In the genomic region with DNA sequence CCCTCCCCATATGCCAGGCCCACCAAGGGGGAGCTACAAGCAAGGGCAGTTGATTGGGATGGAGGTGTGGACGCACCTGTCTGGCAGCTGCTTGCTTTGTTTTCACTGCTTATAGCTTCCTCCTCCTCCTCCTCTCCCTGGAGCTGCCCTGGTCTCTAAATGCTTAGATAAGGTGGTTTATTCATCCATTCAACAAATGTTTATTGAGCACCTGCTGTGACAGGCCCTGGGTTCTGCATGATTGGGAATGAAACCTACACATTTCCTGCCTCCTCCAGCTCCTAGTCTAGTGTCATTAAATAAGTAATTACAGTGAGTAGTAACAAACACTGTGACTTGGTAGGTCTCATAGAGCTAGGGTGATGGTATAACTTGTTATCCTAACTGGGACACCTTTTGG, we compare ENCODE assay signal across 14 cellular contexts. TPM values are rescaled to one million over a fixed set of nuclear protein-coding genes. Genes with fewer than 3 reads are reported as not detected.
DNase-seq lines count a peak whose midpoint lies in the region; ATAC-seq and TF ChIP-seq lines count a peak whose summit lies in the region.
"Had no signal": no experiment of that assay in that cellular context is flagged by ENCODE, and none has a peak within 500 bp of the region (broad histone marks: within the 10 kb centered on the region; RNA-seq: fewer than 3 reads in every experiment).

No MANE protein-coding gene starts in this region.

- TF ChIP-seq CTCF in DOHH2 (IDR thresholded peaks at IDR 0.05; ENCODE audit: low read depth, low read length, poor library complexity, severe bottlenecking) (no peak), RWPE2 (IDR thresholded peaks at IDR 0.05; ENCODE audit: poor library complexity, severe bottlenecking) (no peak), ovary (IDR thresholded peaks at IDR 0.05) (no peak)

- H3K27ac ChIP-seq in DOHH2 (ENCODE audit: low read depth, low read length): peak overlapping the region; percentile 29; the same call in 1 of the 2 replicates
- H3K27ac ChIP-seq in RWPE2 (ENCODE audit: poor library complexity, severe bottlenecking): no peak overlapping the region
- H3K27ac ChIP-seq in ovary: no peak overlapping the region

- H3K79me2 ChIP-seq in DOHH2 (ENCODE audit: control insufficient read depth, low read length): no peaks in the 10 kb centered on the region

- H3K4me2 ChIP-seq in DOHH2 (ENCODE audit: low read length): peak overlapping the region; percentile 46

- peak; percentile 99 for DNase-seq in NCI-H146 (lab: John Stamatoyannopoulos, UW)
- DNase-seq in RWPE2 (ENCODE audit: low spot score): peak; percentile 37
- DNase-seq in ovary: peak in 3 of 5 donors; percentile 5 to 21 (median 5)
- DNase-seq in NCI-H1105 (lab: John Stamatoyannopoulos, UW): no peak
- DNase-seq in stimulated activated naive CD4-positive, alpha-beta T cell treated with Interleukin-2 at 50 U/mL for 16 hours (lab: John Stamatoyannopoulos, UW): no peak
- DNase-seq: cerebellar nuclear complex, NCI-H2171, substantia nigra had no signal

- H3K4me1 ChIP-seq in DOHH2 (ENCODE audit: control insufficient read depth, low read length) (peaks cover 28% of the 10 kb centered on the region), RWPE2 (ENCODE audit: insufficient read depth, poor library complexity, severe bottlenecking) (no peaks in the 10 kb centered on the region), ovary (ENCODE audit: insufficient read depth) (peaks cover 7% of the 10 kb centered on the region)
- H3K4me1 ChIP-seq: Caco-2, HAP-1 had no signal

- H4K20me1 ChIP-seq in DOHH2 (ENCODE audit: control insufficient read depth, insufficient read depth, low read depth, low read length): no peaks in the 10 kb centered on the region

- no peaks in the 10 kb centered on the region for H3K9me2 ChIP-seq in DOHH2 (replicated peaks; ENCODE audit: control insufficient read depth, low read length)

- 0 out of 2 replicates have a peak, but pooled peaks cover 3% of the 10 kb centered on the region for H3F3A ChIP-seq in DOHH2 (ENCODE audit: control insufficient read depth, insufficient read depth)

- intact Hi-C loops in ovary (cut with DNase I): no loop called here

- TF ChIP-seq EP300 in ovary (IDR thresholded peaks at IDR 0.05): no peak

- TF ChIP-seq POLR2A in ovary (IDR thresholded peaks at IDR 0.05): no peak

- ATAC-seq in RWPE2 (ENCODE audit: low read depth) (no peak), GM18858 (IDR thresholded peaks at IDR 0.05; ENCODE audit: unreplicated experiment) (no peak), HG03432 (IDR thresholded peaks at IDR 0.05; ENCODE audit: unreplicated experiment) (no peak)
- ATAC-seq: HepG2 had no signal

- 94 to 96% (median 94%) methylated on average over 1 of the region's 1 CpG for WGBS in ovary, 3 donors

- H3K27me3 ChIP-seq in DOHH2 (ENCODE audit: control insufficient read depth, low read length) (peaks cover 6% of the 10 kb centered on the region; the same call in 1 of the 2 replicates), RWPE2 (ENCODE audit: insufficient read depth, poor library complexity, severe bottlenecking) (no peaks in the 10 kb centered on the region), ovary (no peaks in the 10 kb centered on the region)

- H3K36me3 ChIP-seq in DOHH2 (ENCODE audit: control insufficient read depth, low read length) (no peaks in the 10 kb centered on the region), RWPE2 (ENCODE audit: low read depth) (no peaks in the 10 kb centered on the region), ovary (no peaks in the 10 kb centered on the region)
- H3K36me3 ChIP-seq: HAP-1 had no signal

- H3K9me3 ChIP-seq in DOHH2 (ENCODE audit: control insufficient read depth, insufficient read depth, low read length) (no peaks in the 10 kb centered on the region), RWPE2 (ENCODE audit: severe bottlenecking) (no peaks in the 10 kb centered on the region), ovary (no peaks in the 10 kb centered on the region)
- H3K9me3 ChIP-seq: Caco-2, HAP-1 had no signal

- H3K4me3 ChIP-seq in DOHH2 (ENCODE audit: low read length): peak overlapping the region; percentile 8; the same call in 1 of the 2 replicates
- H3K4me3 ChIP-seq in RWPE2 (ENCODE audit: severe bottlenecking): no peak overlapping the region
- H3K4me3 ChIP-seq in ovary: no peak overlapping the region
- H3K4me3 ChIP-seq: HAP-1 had no signal

RNA-seq across cellular contexts. Expression of a gene that starts 17.4 kb away (rescaled TPM):
- 10 to 100 TPM in 6 of 7 donors, 1 to 10 TPM in 1; 4.1 to 19.8 (median 13.0) TPM for total RNA-seq in ovary
- 1 to 10 TPM; 2.4 to 7.0 TPM for polyA plus RNA-seq in ovary

Comparison
In these comparisons a context has a peak if more than half of its experiments do, and no peak if none do; other contexts are left out.
1. DNase-seq: peak in NCI-H146 (single experiment), RWPE2 (single experiment) and ovary (3 of 5); none in NCI-H1105 (single experiment) and stimulated activated naive CD4-positive, alpha-beta T cell treated with Interleukin-2 at 50 U/mL for 16 hours (single experiment).